27 cellular contexts compared by ENCODE assay signal in the genomic region with DNA sequence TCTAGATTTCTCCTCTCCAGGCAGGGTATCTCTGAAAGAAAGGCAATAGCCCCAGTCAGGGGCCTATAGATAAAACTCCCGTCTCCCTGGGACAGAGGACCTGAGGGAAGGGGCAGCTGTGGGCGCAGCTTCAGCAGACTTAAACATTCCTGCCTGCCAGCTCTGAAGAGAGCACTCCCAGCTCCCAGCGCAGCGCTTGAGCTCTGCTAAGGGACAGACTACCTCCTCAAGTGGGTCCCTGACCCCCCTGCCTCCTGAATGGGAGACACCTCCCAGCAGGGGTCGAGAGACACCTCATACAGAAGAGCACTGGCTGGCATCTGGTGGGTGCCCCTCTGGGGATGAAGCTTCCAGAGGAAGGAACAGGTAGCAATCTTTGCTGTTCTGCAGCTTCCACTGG.
DNase-seq lines count a peak whose midpoint lies in the region.
"Had no signal": no experiment of that assay in that cellular context is flagged by ENCODE, and none has a peak within 500 bp of the region (broad histone marks: within the 10 kb centered on the region; RNA-seq: fewer than 3 reads in every experiment).

No MANE protein-coding gene starts in this region.

- no CpG with 5 or more reads among the region's 5 CpGs for WGBS in neuronal stem cell (ENCODE audit: extremely low coverage in 2 of 2, insufficient read length in 2 of 2, insufficient replicate concordance in 1 of 2), 2 donors

- no peak overlapping the region for H2BK15ac ChIP-seq in neuronal stem cell (ENCODE audit: low read length)

- no peak overlapping the region for H3K4ac ChIP-seq in neuronal stem cell (ENCODE audit: low read length)

- no peak overlapping the region for H2AK5ac ChIP-seq in neuronal stem cell (ENCODE audit: low read depth, low read length)

- H3K9me3 ChIP-seq in neuronal stem cell (replicated peaks in 1 of 2; ENCODE audit: control insufficient read depth in 2 of 2, insufficient read depth in 1 of 2, low read depth in 1 of 2, low read length in 2 of 2), result peaks cover 0 to 6% of the 10 kb centered on the region in 2 donors
- H3K9me3 ChIP-seq: A549, BE2C, Caco-2 had no signal

- no peak overlapping the region for H3K9ac ChIP-seq in neuronal stem cell (ENCODE audit: low read depth, low read length, poor library complexity)
- H3K9ac ChIP-seq: BLaER1; BLaER1 treated with 17β-estradiol and CSF1 and Interleukin-3, amounts not matched to agents 10 nM and 100 nM had no signal

- H3K23ac ChIP-seq in neuronal stem cell (ENCODE audit: low read depth, low read length, poor library complexity), result no peak overlapping the region

- no peak overlapping the region for H4K91ac ChIP-seq in neuronal stem cell (ENCODE audit: low read depth, low read length, poor library complexity)

- no peak overlapping the region for H2BK5ac ChIP-seq in neuronal stem cell (ENCODE audit: low read length)

- no peak overlapping the region for H3K4me2 ChIP-seq in neuronal stem cell (ENCODE audit: insufficient read depth, low read length, poor library complexity, severe bottlenecking)
- H3K4me2 ChIP-seq: A549; BLaER1; BLaER1 treated with 17β-estradiol and CSF1 and Interleukin-3, amounts not matched to agents 10 nM and 100 nM had no signal

- H3K36me3 ChIP-seq in neuronal stem cell (replicated peaks in 1 of 2; ENCODE audit: control insufficient read depth in 2 of 2, insufficient read depth in 2 of 2, low read length in 2 of 2), result no peaks in the 10 kb centered on the region
- H3K36me3 ChIP-seq: BE2C; BLaER1; BLaER1 treated with 17β-estradiol and CSF1 and Interleukin-3, amounts not matched to agents 10 nM and 100 nM had no signal

- H2BK12ac ChIP-seq in neuronal stem cell (ENCODE audit: low read length), result no peak overlapping the region

- no peaks in the 10 kb centered on the region for H3K79me1 ChIP-seq in neuronal stem cell (ENCODE audit: low read depth, low read length)

- no peak overlapping the region for H2BK120ac ChIP-seq in neuronal stem cell (ENCODE audit: low read depth, low read length)

- no peaks in the 10 kb centered on the region for H3K4me1 ChIP-seq in neuronal stem cell (ENCODE audit: control insufficient read depth in 2 of 2, insufficient read depth in 1 of 2, low read depth in 1 of 2, low read length in 2 of 2)
- H3K4me1 ChIP-seq: A549; BE2C; BLaER1; BLaER1 treated with 17β-estradiol and CSF1 and Interleukin-3, amounts not matched to agents 10 nM and 100 nM; Caco-2 had no signal

- no peak overlapping the region for H2AFZ ChIP-seq in neuronal stem cell (ENCODE audit: low read length)

- no peak for DNase-seq in neuronal stem cell (ENCODE audit: low spot score)
- DNase-seq in activated T-cell treated with anti-CD3 and anti-CD28 coated beads for 4 hours, result no peak
- DNase-seq: 8988T; ACHN; AML-193; BE2C; C1 segment of cervical spinal cord; Caco-2; Calu3; CD4-positive, alpha-beta memory T cell; CD4-positive, alpha-beta T cell; CD4-positive, CD25-positive, alpha-beta regulatory T cell; CD8-positive, alpha-beta memory T cell; CD8-positive, alpha-beta T cell; COR-L47; DMS 273 treated with DMSO at 0.1 percent for 48 hours; DMS153; DMS53; DMS79; DMS79 treated with DMSO at 0.1 percent for 48 hours; DND-41; EL had no signal

- no peak overlapping the region for H3K27ac ChIP-seq in neuronal stem cell (replicated peaks; ENCODE audit: low read length)
- H3K27ac ChIP-seq: 22Rv1; A549; BLaER1; BLaER1 treated with 17β-estradiol and CSF1 and Interleukin-3, amounts not matched to agents 10 nM and 100 nM; C4-2B had no signal

- H4K8ac ChIP-seq in neuronal stem cell (ENCODE audit: low read depth, low read length), result no peak overlapping the region

- no peaks in the 10 kb centered on the region for H3K27me3 ChIP-seq in neuronal stem cell (ENCODE audit: control insufficient read depth in 3 of 3, insufficient read depth in 3 of 3, low read depth in 1 of 3, low read length in 3 of 3)
- H3K27me3 ChIP-seq: BE2C; BLaER1; BLaER1 treated with 17β-estradiol and CSF1 and Interleukin-3, amounts not matched to agents 10 nM and 100 nM had no signal

- H3K14ac ChIP-seq in neuronal stem cell (ENCODE audit: low read length), result no peak overlapping the region

- no peak overlapping the region for H3K4me3 ChIP-seq in neuronal stem cell (ENCODE audit: low read length in 2 of 2)
- H3K4me3 ChIP-seq: A549; BLaER1; BLaER1 treated with 17β-estradiol and CSF1 and Interleukin-3, amounts not matched to agents 10 nM and 100 nM had no signal

- peak overlapping the region; percentile 17 for H3K18ac ChIP-seq in neuronal stem cell (ENCODE audit: low read length)
